In the genomic region with DNA sequence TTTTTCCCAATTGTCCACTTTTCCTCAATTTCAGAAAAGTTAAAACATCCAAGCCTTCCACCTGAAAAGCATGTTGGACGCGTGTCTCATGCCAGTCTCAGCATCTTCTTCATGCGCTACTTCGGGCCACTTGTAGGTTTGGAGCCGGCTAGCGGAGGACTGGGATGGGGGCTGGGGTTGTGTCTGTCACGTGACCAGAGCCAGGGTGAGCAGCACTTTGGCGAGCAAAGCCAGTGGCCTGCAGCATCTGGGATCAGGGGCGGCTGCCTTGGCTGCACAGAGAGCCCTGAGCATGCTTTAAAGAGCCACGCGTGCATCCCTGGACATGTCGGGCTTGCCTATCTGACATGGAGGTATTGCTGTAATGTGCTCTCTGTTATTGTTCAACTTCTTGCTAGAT, we compare ENCODE assay signal across 24 cellular contexts. TPM values are rescaled to one million over a fixed set of nuclear protein-coding genes. Genes with fewer than 3 reads are reported as not detected.
DNase-seq lines count a peak whose midpoint lies in the region; ATAC-seq, FAIRE-seq and TF ChIP-seq lines count a peak whose summit lies in the region.
"Had no signal": no experiment of that assay in that cellular context is flagged by ENCODE, and none has a peak within 500 bp of the region (broad histone marks: within the 10 kb centered on the region; RNA-seq: fewer than 3 reads in every experiment).

No MANE protein-coding gene starts in this region.

- H3K27ac ChIP-seq in right atrium auricular region (no peak overlapping the region), GM12878 (ENCODE audit: control insufficient read depth, insufficient read depth) (no peak overlapping the region), HepG2 (ENCODE audit: extremely low read length, insufficient read depth, low read length) (no peak overlapping the region), upper lobe of right lung (no peak overlapping the region), vagina (no peak overlapping the region), adrenal gland (no peak overlapping the region)
- H3K27ac ChIP-seq: PC-9 had no signal

- no peak for ATAC-seq in Right ventricle myocardium superior (ENCODE audit: poor library complexity)
- no peak for ATAC-seq in GM12878
- no peak for ATAC-seq in HepG2
- ATAC-seq in upper lobe of right lung = no peak

- H3K4me3 ChIP-seq in right atrium auricular region (no peak overlapping the region), GM12878 (no peak overlapping the region), HepG2 (replicated peaks in 1 of 3; ENCODE audit: insufficient read depth in 1 of 3, low read depth in 2 of 3, low read length in 3 of 3) (no peak overlapping the region), upper lobe of right lung (no peak overlapping the region), vagina (no peak overlapping the region), adrenal gland (no peak overlapping the region)
- H3K4me3 ChIP-seq: PC-9 had no signal

- FAIRE-seq in GM12878 (lab: Jason Lieb, UNC) (no peak), HepG2 (lab: Jason Lieb, UNC) (no peak), urothelium cell line (lab: Jason Lieb, UNC) (no peak)
- FAIRE-seq: A204.1, GM12891, GM18507, H54 had no signal

- TF ChIP-seq CTCF in right atrium auricular region (IDR thresholded peaks at IDR 0.05) = no peak
- TF ChIP-seq CTCF in GM12878 (IDR thresholded peaks at IDR 0.05 in 2 of 3, conservative IDR thresholded peaks at IDR 0.05 in 1 of 3; ENCODE audit: control insufficient read depth in 2 of 3, extremely low read depth in 1 of 3, insufficient read depth in 1 of 3, low read depth in 3 of 3, low read length in 3 of 3) = no peak
- no peak for TF ChIP-seq CTCF in HepG2 (CRISPR knock-in tag; IDR thresholded peaks at IDR 0.05)
- no peak for TF ChIP-seq CTCF in upper lobe of right lung (IDR thresholded peaks at IDR 0.05)
- TF ChIP-seq CTCF in vagina (IDR thresholded peaks at IDR 0.05) = no peak
- no peak for TF ChIP-seq CTCF in adrenal gland (IDR thresholded peaks at IDR 0.05)

- intact Hi-C loops in Right ventricle myocardium superior (cut with DNase I) = no loop called here
- intact Hi-C loops in GM12878 (cut with micrococcal nuclease; ENCODE audit: unreplicated experiment) = no loop called here
- intact Hi-C loops in HepG2 (cut with micrococcal nuclease; ENCODE audit: unreplicated experiment) = no loop called here
- intact Hi-C loops in upper lobe of right lung (cut with DNase I) = no loop called here
- intact Hi-C loops in vagina (cut with DNase I) = no loop called here
- intact Hi-C loops in adrenal gland (cut with DNase I) = no loop called here

- no peaks in the 10 kb centered on the region for H3K79me2 ChIP-seq in GM12878 (ENCODE audit: control insufficient read depth, insufficient read depth, low read length)
- H3K79me2 ChIP-seq in HepG2 (ENCODE audit: insufficient read depth, low read length) = no peaks in the 10 kb centered on the region

- H2AFZ ChIP-seq in GM12878 (ENCODE audit: control insufficient read depth, low read depth, low read length) (no peak overlapping the region), HepG2 (ENCODE audit: low read length) (no peak overlapping the region)
- H2AFZ ChIP-seq: PC-9 had no signal

- H3K4me1 ChIP-seq in right atrium auricular region (no peaks in the 10 kb centered on the region), GM12878 (ENCODE audit: control insufficient read depth, insufficient read depth, low read length) (no peaks in the 10 kb centered on the region), HepG2 (ENCODE audit: insufficient read depth, low read length) (no peaks in the 10 kb centered on the region), upper lobe of right lung (no peaks in the 10 kb centered on the region), vagina (no peaks in the 10 kb centered on the region), adrenal gland (replicated peaks in 1 of 2) (no peaks in the 10 kb centered on the region)

- H3K9ac ChIP-seq in GM12878 (ENCODE audit: control insufficient read depth, insufficient read depth, low read length) = no peak overlapping the region
- H3K9ac ChIP-seq in HepG2 (ENCODE audit: insufficient read depth, low read depth, low read length) = no peak overlapping the region

- WGBS in GM12878 (ENCODE audit: insufficient coverage, insufficient replicate concordance, low lambda C conversion rate, missing lambda C conversion rate) = 74% methylated on average over 12 of the region's 12 CpGs
- WGBS in HepG2 (ENCODE audit: low lambda C conversion rate) = 50% methylated on average over 4 of the region's 12 CpGs
- WGBS in adrenal gland, 4 donors = 67 to 77% (median 69%) methylated on average over 10 to 12 of the region's 12 CpGs

- RAD21 ChIA-PET in GM12878 (lab: Charles Lee; ENCODE audit: unreplicated experiment) = no interaction called here

- H3K36me3 ChIP-seq in right atrium auricular region (no peaks in the 10 kb centered on the region), GM12878 (ENCODE audit: control insufficient read depth in 2 of 2, insufficient read depth in 2 of 2, low read length in 1 of 2) (no peaks in the 10 kb centered on the region), HepG2 (replicated peaks in 1 of 2; ENCODE audit: control insufficient read depth in 1 of 2, insufficient read depth in 2 of 2, low read length in 2 of 2) (no peaks in the 10 kb centered on the region), upper lobe of right lung (no peaks in the 10 kb centered on the region), vagina (no peaks in the 10 kb centered on the region), adrenal gland (replicated peaks in 1 of 2) (no peaks in the 10 kb centered on the region)

- TF ChIP-seq RAD21 in GM12878 (IDR thresholded peaks at IDR 0.05; ENCODE audit: insufficient read depth, low read depth, low read length) (no peak), HepG2 (CRISPR knock-in tag; IDR thresholded peaks at IDR 0.05) (no peak)

- H3K27me3 ChIP-seq in right atrium auricular region (no peaks in the 10 kb centered on the region), GM12878 (replicated peaks in 1 of 2; ENCODE audit: control insufficient read depth in 2 of 2, insufficient read depth in 2 of 2, low read length in 1 of 2) (peaks cover 3 to 4% of the 10 kb centered on the region in 2 experiments; a peak in 2 of 4 replicates), HepG2 (ENCODE audit: control insufficient read depth in 1 of 2, insufficient read depth in 2 of 2, low read length in 2 of 2) (peaks cover 14 to 89% of the 10 kb centered on the region in 2 experiments), upper lobe of right lung (no peaks in the 10 kb centered on the region), vagina (no peaks in the 10 kb centered on the region), adrenal gland (peaks cover 8% of the 10 kb centered on the region)

- H4K20me1 ChIP-seq in GM12878 (ENCODE audit: control insufficient read depth, insufficient read depth) (no peaks in the 10 kb centered on the region), HepG2 (ENCODE audit: insufficient read depth, low read length) (no peaks in the 10 kb centered on the region; the same call in 1 of the 2 replicates)

- TF ChIP-seq POLR2A in GM12878 (IDR thresholded peaks at IDR 0.05; ENCODE audit: low read depth, low read length) (no peak), HepG2 (IDR thresholded peaks at IDR 0.05; ENCODE audit: insufficient read depth in 1 of 2, low read depth in 2 of 2, low read length in 2 of 2) (no peak), vagina (IDR thresholded peaks at IDR 0.05) (no peak), adrenal gland (IDR thresholded peaks at IDR 0.05) (no peak)

- DNase-seq in Right ventricle myocardium superior (peak; percentile 25), right atrium auricular region (ENCODE audit: low spot score) (no peak), GM12878 (ENCODE audit: low read depth, low spot score) (no peak), HepG2 (ENCODE audit: low spot score) (no peak), upper lobe of right lung (peak; percentile 55), urothelium cell line (ENCODE audit: low spot score) (no peak), vagina (ENCODE audit: extremely low spot score in 2 of 2) (no peak), adrenal gland (no peak)
- DNase-seq: CD4-positive, alpha-beta memory T cell; DMS53; EL; HFFc6; NCI-H1417 treated with DMSO at 0.1 percent for 48 hours; NCI-H187 treated with DMSO at 0.1 percent for 48 hours; NCI-H2227 treated with DMSO at 0.1 percent for 48 hours; NCI-H524; PC-9 had no signal

- in situ Hi-C loops in GM12878 (cut with MboI) = no loop called here
- in situ Hi-C loops in HepG2 (cut with HindIII; ENCODE audit: extremely low pct_ligation_motif_present, low pct_unique_long_range_greater_than_20kb) = no loop called here

- BruUV-seq in GM12878 (replicated peaks; lab: Mats Ljungman, UMichigan) (no TSS peak), HepG2 (replicated peaks; lab: Mats Ljungman, UMichigan) (no TSS peak)

- TF ChIP-seq EP300 in GM12878 (IDR thresholded peaks at IDR 0.05; ENCODE audit: borderline replicate concordance in 1 of 2, control insufficient read depth in 1 of 2, low read depth in 2 of 2, low read length in 2 of 2) (no peak), HepG2 (IDR thresholded peaks at IDR 0.05; ENCODE audit: low read depth in 2 of 2, low read length in 2 of 2) (no peak), HepG2 (CRISPR knock-in tag; IDR thresholded peaks at IDR 0.05; ENCODE audit: borderline replicate concordance) (no peak)

- H3K4me2 ChIP-seq in GM12878 (ENCODE audit: control insufficient read depth, insufficient read depth) (no peak overlapping the region), HepG2 (ENCODE audit: low read depth, low read length) (no peak overlapping the region)
- H3K4me2 ChIP-seq: PC-9 had no signal

- SMC1A ChIA-PET in GM12878 (lab: Charles Lee; ENCODE audit: uncharacterized antibody, unreplicated experiment) = no interaction called here

- CTCF ChIA-PET in GM12878 (lab: Yijun Ruan, JAX) (no interaction called here), HepG2 (lab: Yijun Ruan, JAX; ENCODE audit: low intra/inter-chr PET ratio, low total read pairs) (no interaction called here)

- H3K9me3 ChIP-seq in right atrium auricular region (peaks cover 0 to 4% of the 10 kb centered on the region in 2 donors), GM12878 (replicated peaks; ENCODE audit: control insufficient read depth, insufficient read depth, low read length) (no peaks in the 10 kb centered on the region; the same call in 2 of the 3 replicates), HepG2 (ENCODE audit: low read length) (no peaks in the 10 kb centered on the region), upper lobe of right lung (no peaks in the 10 kb centered on the region), vagina (no peaks in the 10 kb centered on the region), adrenal gland (replicated peaks in 1 of 3) (no peaks in the 10 kb centered on the region)

- POLR2A ChIA-PET in GM12878 (lab: Charles Lee) = no interaction called here
- POLR2A ChIA-PET in HepG2 (lab: Yijun Ruan, JAX) = no interaction called here

RNA-seq across cellular contexts. Expression of a gene that starts 41.2 kb away (rescaled TPM):
- not detected for total RNA-seq in Right ventricle myocardium superior
- total RNA-seq in right atrium auricular region = under 1 TPM in 1 of 2 donors, not detected in 1; 0.16 TPM
- not detected in 2 replicates for total RNA-seq in GM12878 (2013; cell fraction: nucleolus; rRNA removed)
- not detected in 2 replicates for total RNA-seq in GM12878 (2014; rRNA removed)
- not detected in 2 replicates for total RNA-seq in GM12878 (2014; rRNA removed; fragmentation: Illumina TruSeq; extraction: Trizol)
- not detected in 2 replicates for total RNA-seq in GM12878 (2021)
- polyA plus RNA-seq in GM12878 (2011; ENCODE audit: low read depth) = not detected
- 0.01 TPM in 1 of 2 replicates, not detected in the other for polyA plus RNA-seq in GM12878 (2011; rRNA removed)
- polyA plus RNA-seq in GM12878 (2011; cell fraction: cytosol; rRNA removed) = 0.05 TPM in 1 of 2 replicates, not detected in the other
- not detected in 2 replicates for polyA plus RNA-seq in GM12878 (2011; cell fraction: nucleus; rRNA removed)
- polyA plus RNA-seq in GM12878 (2012) = 0.07 and 0.18 TPM in 2 replicates
- polyA plus RNA-seq in GM12878 (2014; fragmentation: Illumina TruSeq; extraction: Trizol) = not detected in 2 replicates
- polyA plus RNA-seq in GM12878 (2014; fragmentation: Nextera tagmentation; extraction: Ambion mirVana) = not detected
- not detected in 2 replicates for polyA plus RNA-seq in GM12878 (2014; rRNA removed)
- not detected for polyA plus RNA-seq in GM12878 (2016; fragmentation: Nextera tagmentation; extraction: Ambion mirVana)
- polyA minus RNA-seq in GM12878 (2011; rRNA and poly(A)+ RNA removed) = not detected in 2 replicates
- not detected in 2 replicates for polyA minus RNA-seq in GM12878 (2011; cell fraction: cytosol; rRNA and poly(A)+ RNA removed)
- polyA minus RNA-seq in GM12878 (2011; cell fraction: nucleus; rRNA and poly(A)+ RNA removed) = not detected in 2 replicates
- not detected in 2 replicates for total RNA-seq in HepG2 (2016; rRNA removed; fragmentation: Illumina TruSeq; extraction: Trizol)
- not detected in 2 replicates for total RNA-seq in HepG2 (2016; cell fraction: cytosol; rRNA removed; fragmentation: Illumina TruSeq; extraction: Trizol; ENCODE audit: low read depth)
- not detected in 2 replicates for total RNA-seq in HepG2 (2016; cell fraction: insoluble cytoplasmic fraction; rRNA removed; fragmentation: Illumina TruSeq; extraction: Trizol)
- not detected in 2 replicates for total RNA-seq in HepG2 (2016; cell fraction: membrane; rRNA removed; fragmentation: Illumina TruSeq; extraction: Trizol)
- not detected in 2 replicates for total RNA-seq in HepG2 (2016; cell fraction: nucleus; rRNA removed; fragmentation: Illumina TruSeq; extraction: Trizol)
- 0.01 and 0.12 TPM in 2 replicates for polyA plus RNA-seq in HepG2 (2011; rRNA removed)
- polyA plus RNA-seq in HepG2 (2011; cell fraction: cytosol; rRNA removed) = 0.03 and 0.06 TPM in 2 replicates
- 0.18 and 0.36 TPM in 2 replicates for polyA plus RNA-seq in HepG2 (2011; cell fraction: nucleus; rRNA removed)
- 0.15 and 0.17 TPM in 2 replicates for polyA plus RNA-seq in HepG2 (2012)
- not detected in 2 replicates for polyA plus RNA-seq in HepG2 (2016; cell fraction: cytosol; fragmentation: Illumina TruSeq; extraction: Trizol; ENCODE audit: low read depth)
- not detected in 2 replicates for polyA plus RNA-seq in HepG2 (2016; cell fraction: insoluble cytoplasmic fraction; fragmentation: Illumina TruSeq; extraction: Trizol; ENCODE audit: low read depth)
- polyA plus RNA-seq in HepG2 (2016; cell fraction: membrane; fragmentation: Illumina TruSeq; extraction: Trizol; ENCODE audit: low read depth) = not detected in 2 replicates
- not detected in 2 replicates for polyA plus RNA-seq in HepG2 (2016; cell fraction: nucleus; fragmentation: Illumina TruSeq; extraction: Trizol; ENCODE audit: insufficient read depth, low read depth)
- 0.12 and 0.14 TPM in 2 replicates for polyA minus RNA-seq in HepG2 (2011; rRNA and poly(A)+ RNA removed; ENCODE audit: low replicate concordance)
- polyA minus RNA-seq in HepG2 (2011; cell fraction: cytosol; rRNA and poly(A)+ RNA removed) = not detected in 2 replicates
- 0.12 TPM in 1 of 2 replicates, not detected in the other for polyA minus RNA-seq in HepG2 (2011; cell fraction: nucleus; rRNA and poly(A)+ RNA removed)
- 0.52 TPM for total RNA-seq in upper lobe of right lung
- total RNA-seq in vagina = 0.49 TPM
- not detected for total RNA-seq in adrenal gland
- under 1 TPM in 1 of 3 donors, not detected in 2; 0.10 TPM for polyA plus RNA-seq in adrenal gland
- total RNA-seq: CD4-positive, alpha-beta memory T cell; HFFc6; M059J; PC-9; SK-MEL-5 had no signal
- polyA plus RNA-seq: BJ; CD4-positive, alpha-beta memory T cell had no signal

RNA-seq across cellular contexts. Expression of a gene that starts 59.2 kb away (rescaled TPM):
- total RNA-seq in Right ventricle myocardium superior (30.4 TPM), right atrium auricular region (10 to 100 TPM; 56.6 to 85.4 TPM), GM12878 (2014; rRNA removed) (266 and 278 TPM in 2 replicates), GM12878 (2014; rRNA removed; fragmentation: Illumina TruSeq; extraction: Trizol) (142 and 171 TPM in 2 replicates), GM12878 (2021) (140 and 147 TPM in 2 replicates), HepG2 (2016; rRNA removed; fragmentation: Illumina TruSeq; extraction: Trizol) (65.4 and 124 TPM in 2 replicates), upper lobe of right lung (153 TPM), vagina (40.0 TPM), adrenal gland (10 to 100 TPM; 61.8 to 96.5 (median 83.9) TPM)
- 93.2 and 118 TPM in 2 replicates for total RNA-seq in GM12878 (2013; cell fraction: nucleolus; rRNA removed)
- polyA plus RNA-seq in GM12878 (2011; ENCODE audit: low read depth) = 72.4 TPM
- polyA plus RNA-seq in GM12878 (2011; rRNA removed) (80.8 and 124 TPM in 2 replicates), GM12878 (2014; fragmentation: Illumina TruSeq; extraction: Trizol) (87.8 and 163 TPM in 2 replicates), GM12878 (2014; fragmentation: Nextera tagmentation; extraction: Ambion mirVana) (10 to 100 TPM in 1 of 2 experiments, 1 to 10 TPM in 1; 2.9 to 22.8 TPM), GM12878 (2014; rRNA removed) (195 and 219 TPM in 2 replicates), GM12878 (2016; fragmentation: Nextera tagmentation; extraction: Ambion mirVana) (10 to 100 TPM; 34.2 to 39.9 TPM), HepG2 (2011; rRNA removed) (80.3 and 99.3 TPM in 2 replicates), adrenal gland (10 to 100 TPM; 40.7 to 85.6 (median 50.7) TPM)
- 135 and 191 TPM in 2 replicates for polyA plus RNA-seq in GM12878 (2011; cell fraction: cytosol; rRNA removed)
- 148 and 184 TPM in 2 replicates for polyA plus RNA-seq in GM12878 (2011; cell fraction: nucleus; rRNA removed)
- polyA plus RNA-seq in GM12878 (2012) = 82.8 and 110 TPM in 2 replicates
- 125 and 188 TPM in 2 replicates for polyA minus RNA-seq in GM12878 (2011; rRNA and poly(A)+ RNA removed)
- polyA minus RNA-seq in GM12878 (2011; cell fraction: cytosol; rRNA and poly(A)+ RNA removed) = 55.8 and 65.4 TPM in 2 replicates
- polyA minus RNA-seq in GM12878 (2011; cell fraction: nucleus; rRNA and poly(A)+ RNA removed) = 43.2 and 68.0 TPM in 2 replicates
- 165 and 166 TPM in 2 replicates for total RNA-seq in HepG2 (2016; cell fraction: cytosol; rRNA removed; fragmentation: Illumina TruSeq; extraction: Trizol; ENCODE audit: low read depth)
- total RNA-seq in HepG2 (2016; cell fraction: insoluble cytoplasmic fraction; rRNA removed; fragmentation: Illumina TruSeq; extraction: Trizol) = 72.1 and 131 TPM in 2 replicates
- total RNA-seq in HepG2 (2016; cell fraction: membrane; rRNA removed; fragmentation: Illumina TruSeq; extraction: Trizol) = 271 and 285 TPM in 2 replicates
- 76.4 and 77.0 TPM in 2 replicates for total RNA-seq in HepG2 (2016; cell fraction: nucleus; rRNA removed; fragmentation: Illumina TruSeq; extraction: Trizol)
- polyA plus RNA-seq in HepG2 (2011; cell fraction: cytosol; rRNA removed) = 102 and 119 TPM in 2 replicates
- polyA plus RNA-seq in HepG2 (2011; cell fraction: nucleus; rRNA removed) = 99.8 and 103 TPM in 2 replicates
- 43.6 and 60.3 TPM in 2 replicates for polyA plus RNA-seq in HepG2 (2012)
- 124 and 168 TPM in 2 replicates for polyA plus RNA-seq in HepG2 (2016; cell fraction: cytosol; fragmentation: Illumina TruSeq; extraction: Trizol; ENCODE audit: low read depth)
- polyA plus RNA-seq in HepG2 (2016; cell fraction: insoluble cytoplasmic fraction; fragmentation: Illumina TruSeq; extraction: Trizol; ENCODE audit: low read depth) = 83.6 and 94.2 TPM in 2 replicates
- 184 and 217 TPM in 2 replicates for polyA plus RNA-seq in HepG2 (2016; cell fraction: membrane; fragmentation: Illumina TruSeq; extraction: Trizol; ENCODE audit: low read depth)
- 147 and 155 TPM in 2 replicates for polyA plus RNA-seq in HepG2 (2016; cell fraction: nucleus; fragmentation: Illumina TruSeq; extraction: Trizol; ENCODE audit: insufficient read depth, low read depth)
- polyA minus RNA-seq in HepG2 (2011; rRNA and poly(A)+ RNA removed; ENCODE audit: low replicate concordance) = 281 and 712 TPM in 2 replicates
- polyA minus RNA-seq in HepG2 (2011; cell fraction: cytosol; rRNA and poly(A)+ RNA removed) = 45.2 and 56.5 TPM in 2 replicates
- polyA minus RNA-seq in HepG2 (2011; cell fraction: nucleus; rRNA and poly(A)+ RNA removed) = 37.0 and 46.2 TPM in 2 replicates

Comparison
In these comparisons a context has a peak if more than half of its experiments do, and no peak if none do; other contexts are left out.
1. DNase-seq: peak in Right ventricle myocardium superior (single experiment) and upper lobe of right lung (single experiment); none in right atrium auricular region (single experiment), GM12878 (single experiment), HepG2 (single experiment), urothelium cell line (single experiment), vagina (0 of 2) and adrenal gland (0 of 7).